17 cellular contexts compared by ENCODE assay signal in genomic region chr2:240902615-240903041, GRCh38. TPM values are rescaled to one million over a fixed set of nuclear protein-coding genes. Genes with fewer than 3 reads are reported as not detected.
"Had no signal": no experiment of that assay in that cellular context is flagged by ENCODE, and none has a peak within 500 bp of the region (broad histone marks: within the 10 kb centered on the region; RNA-seq: fewer than 3 reads in every experiment).

No MANE protein-coding gene starts in this region.

- H3K9me3 Mint-ChIP-seq: activated naive CD4-positive, alpha-beta T cell treated with anti-CD3 and anti-CD28 coated beads, Interleukin-2, amount 50 U/mL, for 72 hours; activated T-cell treated with anti-CD3 and anti-CD28 coated beads, Interleukin-2, amount 50 U/mL, for 4 hours had no signal

- H3K4me3 Mint-ChIP-seq: activated CD8-positive, alpha-beta memory T cell treated with anti-CD3 and anti-CD28 coated beads, Interleukin-2, amount 10 ng/mL, durations not matched to agents 7 days and 5 days; activated T-cell treated with anti-CD3 and anti-CD28 coated beads, Interleukin-2, amount 50 U/mL, for 4 hours had no signal

- H3K36me3 Mint-ChIP-seq: activated CD8-positive, alpha-beta memory T cell treated with anti-CD3 and anti-CD28 coated beads, Interleukin-2, amount 10 ng/mL, durations not matched to agents 7 days and 5 days; activated naive CD4-positive, alpha-beta T cell treated with anti-CD3 and anti-CD28 coated beads, Interleukin-2, amount 50 U/mL, for 72 hours had no signal

- H3K27ac Mint-ChIP-seq: activated CD8-positive, alpha-beta memory T cell treated with anti-CD3 and anti-CD28 coated beads, Interleukin-2, amount 10 ng/mL, durations not matched to agents 7 days and 5 days; activated naive CD4-positive, alpha-beta T cell treated with anti-CD3 and anti-CD28 coated beads, Interleukin-2, amount 50 U/mL, for 72 hours had no signal

- H3K27ac ChIP-seq: left lung, SJSA1 had no signal

- ATAC-seq: activated CD8-positive, alpha-beta memory T cell treated with anti-CD3 and anti-CD28 coated beads, Interleukin-2, amount 10 ng/mL, durations not matched to agents 7 days and 5 days; activated naive CD4-positive, alpha-beta T cell treated with anti-CD3 and anti-CD28 coated beads, Interleukin-2, amount 50 U/mL, for 72 hours; activated T-cell treated with anti-CD3 and anti-CD28 coated beads, Interleukin-2, amount 50 U/mL, for 4 hours; left lung; stimulated activated naive CD8-positive, alpha-beta T cell treated with anti-CD3 and anti-CD28 coated beads, Interleukin-15, Interleukin-2, amounts not matched to agents 100 U/mL and 50 U/mL, for 24 hours had no signal

- H3K4me3 ChIP-seq: left lung, SJSA1 had no signal

- H3K36me3 ChIP-seq: left lung, SJSA1 had no signal

- H3K4me1 Mint-ChIP-seq: activated CD8-positive, alpha-beta memory T cell treated with anti-CD3 and anti-CD28 coated beads, Interleukin-2, amount 10 ng/mL, durations not matched to agents 7 days and 5 days had no signal

- H3K27me3 ChIP-seq: left lung, SJSA1 had no signal

- DNase-seq: activated CD4-positive, CD25-positive, alpha-beta regulatory T cell; activated CD8-positive, alpha-beta memory T cell treated with anti-CD3 and anti-CD28 coated beads, Interleukin-2, amount 10 ng/mL, durations not matched to agents 7 days and 5 days; activated effector memory CD4-positive, alpha-beta T cell treated with anti-CD3 and anti-CD28 coated beads, Interleukin-2, amount 50 U/mL, for 16 hours; activated T-cell treated with anti-CD3 and anti-CD28 coated beads, Interleukin-2, amount 50 U/mL, for 4 hours; dermis blood vessel endothelial cell; stimulated activated CD4-positive, alpha-beta T cell treated with anti-CD3 and anti-CD28 coated beads, Interleukin-2, amount 100 ng/mL, for 48 hours; stimulated activated CD8-positive, alpha-beta memory T cell treated with anti-CD3 and anti-CD28 coated beads, Interleukin-4, amount 100 ng/mL, for 48 hours; stimulated activated naive CD8-positive, alpha-beta T cell treated with anti-CD3 and anti-CD28 coated beads, Interleukin-15, Interleukin-2, amounts not matched to agents 100 U/mL and 50 U/mL, for 24 hours; T-helper 1 cell had no signal

- H3K9me3 ChIP-seq: left lung, SJSA1 had no signal

- H3K27me3 Mint-ChIP-seq: activated CD8-positive, alpha-beta memory T cell treated with anti-CD3 and anti-CD28 coated beads, Interleukin-2, amount 10 ng/mL, durations not matched to agents 7 days and 5 days had no signal

RNA-seq across cellular contexts. Expression of gene CROCC2, which starts 3.5 kb away (rescaled TPM):
- total RNA-seq: activated CD8-positive, alpha-beta memory T cell treated with anti-CD3 and anti-CD28 coated beads, Interleukin-2, amount 10 ng/mL, durations not matched to agents 7 days and 5 days; activated naive CD4-positive, alpha-beta T cell treated with anti-CD3 and anti-CD28 coated beads, Interleukin-2, amount 50 U/mL, for 72 hours; activated T-cell treated with anti-CD3 and anti-CD28 coated beads, Interleukin-2, amount 50 U/mL, for 4 hours; cerebellum; dermis blood vessel endothelial cell; mesenteric fat pad; SJSA1; temporal lobe had no signal

RNA-seq across cellular contexts. Expression of gene MAB21L4, which starts 6.7 kb away (rescaled TPM):
- total RNA-seq: activated CD8-positive, alpha-beta memory T cell treated with anti-CD3 and anti-CD28 coated beads, Interleukin-2, amount 10 ng/mL, durations not matched to agents 7 days and 5 days; activated naive CD4-positive, alpha-beta T cell treated with anti-CD3 and anti-CD28 coated beads, Interleukin-2, amount 50 U/mL, for 72 hours; activated T-cell treated with anti-CD3 and anti-CD28 coated beads, Interleukin-2, amount 50 U/mL, for 4 hours; cerebellum; dermis blood vessel endothelial cell; mesenteric fat pad; posterior vena cava; temporal lobe had no signal

RNA-seq across cellular contexts. Expression of gene AGXT, which starts 34.0 kb away (rescaled TPM):
- total RNA-seq: activated CD8-positive, alpha-beta memory T cell treated with anti-CD3 and anti-CD28 coated beads, Interleukin-2, amount 10 ng/mL, durations not matched to agents 7 days and 5 days; activated naive CD4-positive, alpha-beta T cell treated with anti-CD3 and anti-CD28 coated beads, Interleukin-2, amount 50 U/mL, for 72 hours; cerebellum; dermis blood vessel endothelial cell; left lung; posterior vena cava; temporal lobe had no signal
- polyA plus RNA-seq: esophagus had no signal
